Comparison of ENCODE assay signal across 14 cellular contexts in genomic region chr16:78237856-78238255, GRCh38.
A peak's percentile ranks its signal among the peaks of the same experiment; 100 is the strongest.
DNase-seq lines count a peak whose midpoint lies in the region; ATAC-seq and TF ChIP-seq lines count a peak whose summit lies in the region.
"Had no signal": no experiment of that assay in that cellular context is flagged by ENCODE, and none has a peak within 500 bp of the region (broad histone marks: within the 10 kb centered on the region; RNA-seq: fewer than 3 reads in every experiment).

No MANE protein-coding gene starts in this region.

- H3K4me3 ChIP-seq in right atrium auricular region: no peak overlapping the region
- H3K4me3 ChIP-seq: GM23248, HAP-1 had no signal

- H3K27me3 ChIP-seq in right atrium auricular region: no peaks in the 10 kb centered on the region
- H3K27me3 ChIP-seq: BE2C had no signal

- peaks cover 63% of the 10 kb centered on the region for H3K4me1 Mint-ChIP-seq in nephron progenitor cell

- no peaks in the 10 kb centered on the region for H3K36me3 ChIP-seq in right atrium auricular region
- H3K36me3 ChIP-seq: BE2C, HAP-1 had no signal

- intact Hi-C loops in left ventricle myocardium superior (cut with micrococcal nuclease) (loop anchor here (5.0 kb wide), 1 partner anchor 111 kb away; no protein-coding TSS in a partner anchor), sciatic nerve (cut with DNase I) (no loop called here), left colon (cut with DNase I, micrococcal nuclease) (no loop called here)

- no peak for TF ChIP-seq CTCF in right atrium auricular region (IDR thresholded peaks at IDR 0.05)
- no peak for TF ChIP-seq CTCF in nephron progenitor cell (IDR thresholded peaks at IDR 0.05)

- peak overlapping the region; percentile 94 for H3K27ac Mint-ChIP-seq in nephron progenitor cell

- no peak overlapping the region for H3K4me3 Mint-ChIP-seq in nephron progenitor cell
- H3K4me3 Mint-ChIP-seq: CD4-positive, CD25-positive, alpha-beta regulatory T cell; CD8-positive, alpha-beta memory T cell had no signal

- no peaks in the 10 kb centered on the region for H3K9me3 Mint-ChIP-seq in nephron progenitor cell
- H3K9me3 Mint-ChIP-seq: CD4-positive, CD25-positive, alpha-beta regulatory T cell had no signal

- H3K27me3 Mint-ChIP-seq in nephron progenitor cell (ENCODE audit: low read depth, poor library complexity): peaks cover 7% of the 10 kb centered on the region
- H3K27me3 Mint-ChIP-seq: CD4-positive, CD25-positive, alpha-beta regulatory T cell; CD8-positive, alpha-beta memory T cell had no signal

- no peaks in the 10 kb centered on the region for H3K9me3 ChIP-seq in right atrium auricular region
- H3K9me3 ChIP-seq: BE2C, HAP-1 had no signal

- ATAC-seq in left ventricle myocardium superior: peak; percentile 72
- ATAC-seq in sciatic nerve: peak; percentile 45
- ATAC-seq in left colon: no peak
- no peak for ATAC-seq in HG02938 (IDR thresholded peaks at IDR 0.05; ENCODE audit: unreplicated experiment)

- DNase-seq in left ventricle myocardium superior (no peak), right atrium auricular region (ENCODE audit: low spot score) (no peak), nephron progenitor cell (no peak), sciatic nerve (ENCODE audit: low spot score) (no peak), left colon (no peak)
- DNase-seq: ACHN; BE2C; CD4-positive, CD25-positive, alpha-beta regulatory T cell; CD8-positive, alpha-beta memory T cell; COR-L47; GM23248 had no signal

- H3K4me1 ChIP-seq in right atrium auricular region: no peaks in the 10 kb centered on the region
- H3K4me1 ChIP-seq: BE2C, HAP-1 had no signal

- H3K36me3 Mint-ChIP-seq in nephron progenitor cell (ENCODE audit: low read depth): peaks cover 10% of the 10 kb centered on the region

- H3K27ac ChIP-seq in right atrium auricular region: no peak overlapping the region
- H3K27ac ChIP-seq: GM23248, HL-60 had no signal

Comparison
In these comparisons a context has a peak if more than half of its experiments do, and no peak if none do; other contexts are left out.
1. ATAC-seq: peak in left ventricle myocardium superior (single experiment) and sciatic nerve (single experiment); none in left colon (single experiment) and HG02938 (single experiment).